ENCODE assay signal across 1 cellular context in the genomic region with DNA sequence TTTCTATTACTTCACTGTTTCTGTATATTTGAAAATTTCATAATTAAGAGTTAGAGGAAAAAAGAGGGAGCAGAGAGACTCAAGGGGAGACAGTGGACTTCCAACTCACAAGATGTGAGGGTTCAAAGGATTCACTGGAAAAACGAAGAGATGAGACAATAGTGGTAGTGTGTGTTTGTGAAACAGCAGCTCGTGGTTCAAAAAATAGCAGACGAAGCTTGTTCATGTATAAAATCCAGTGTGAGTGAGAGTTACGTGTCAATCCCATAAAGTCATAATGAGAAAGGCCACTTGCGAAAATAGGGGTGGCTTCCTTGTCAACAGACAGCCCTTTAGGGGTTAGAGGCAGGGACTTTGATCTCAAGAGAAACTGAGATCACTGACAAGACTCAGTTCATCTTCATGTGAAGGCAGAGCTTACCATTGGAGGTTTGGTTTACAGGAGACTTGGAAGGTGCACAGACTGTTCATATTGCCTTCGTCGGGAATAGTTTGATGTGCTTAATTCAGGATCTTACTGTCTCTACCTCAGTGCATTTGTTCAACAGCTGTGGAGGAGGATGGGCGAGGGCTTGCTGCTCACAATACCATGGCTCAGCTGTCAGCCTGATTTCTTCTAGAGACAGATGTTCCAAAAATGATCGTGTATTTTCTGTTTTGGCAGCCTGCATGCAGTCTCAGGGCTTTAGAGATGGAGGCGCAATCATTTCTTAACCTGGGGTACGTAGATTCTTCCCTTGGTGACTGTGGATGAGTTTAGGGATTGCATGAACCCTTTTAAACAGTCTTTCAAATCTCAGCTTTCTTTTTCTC.
A peak's percentile ranks its signal among the peaks of the same experiment; 100 is the strongest.
TF ChIP-seq lines count a peak whose summit lies in the region.

No MANE protein-coding gene starts in this region.

TF ChIP-seq in GM12878, 131 proteins besides CTCF, POLR2A, EP300 and RAD21 (continued from another document):
- TF ChIP-seq SKIL (IDR thresholded peaks at IDR 0.05; ENCODE audit: low read depth, poor library complexity, severe bottlenecking) (peak; percentile 38), ATF7 (IDR thresholded peaks at IDR 0.05; ENCODE audit: low read depth) (peak; percentile 76), SREBF2 (IDR thresholded peaks at IDR 0.05; ENCODE audit: low read length) (no peak), RCOR1 (conservative IDR thresholded peaks at IDR 0.05; ENCODE audit: low read depth, low read length) (no peak), RUNX3 (IDR thresholded peaks at IDR 0.05; ENCODE audit: low read length) (peak; percentile 30; the same call in 1 of the 2 replicates), BRCA1 (IDR thresholded peaks at IDR 0.05; ENCODE audit: low read depth, low read length) (no peak), PKNOX1 (IDR thresholded peaks at IDR 0.05) (peak; percentile 75), BHLHE40 (IDR thresholded peaks at IDR 0.05; ENCODE audit: borderline replicate concordance in 1 of 2, low read depth in 2 of 2, low read length in 1 of 2) (peak; percentile 12 to 30; a peak in 1 of 4 replicates), NR2F1 (conservative IDR thresholded peaks at IDR 0.05) (0 out of 2 replicates have a peak, but pooled peaks have one; percentile 17), YY1 (IDR thresholded peaks at IDR 0.05; ENCODE audit: low read depth, low read length) (no peak), MEF2B (IDR thresholded peaks at IDR 0.05; ENCODE audit: partially characterized antibody, poor library complexity, severe bottlenecking) (no peak), EED (IDR thresholded peaks at IDR 0.05; ENCODE audit: low read depth) (0 out of 2 replicates have a peak, but pooled peaks have one; percentile 26), MTA2 (IDR thresholded peaks at IDR 0.05; ENCODE audit: low read depth) (peak; percentile 70; the same call in 1 of the 2 replicates), ZZZ3 (IDR thresholded peaks at IDR 0.05; ENCODE audit: control insufficient read depth, insufficient read length, low read depth) (no peak), JUND (IDR thresholded peaks at IDR 0.05; ENCODE audit: low read depth, low read length) (0 out of 2 replicates have a peak, but pooled peaks have one; percentile 29), SMARCA5 (IDR thresholded peaks at IDR 0.05) (no peak), ZNF24 (IDR thresholded peaks at IDR 0.05) (0 out of 2 replicates have a peak, but pooled peaks have one; percentile 17), JUNB (IDR thresholded peaks at IDR 0.05) (peak; percentile 74)
- TF ChIP-seq, protein P1, sequence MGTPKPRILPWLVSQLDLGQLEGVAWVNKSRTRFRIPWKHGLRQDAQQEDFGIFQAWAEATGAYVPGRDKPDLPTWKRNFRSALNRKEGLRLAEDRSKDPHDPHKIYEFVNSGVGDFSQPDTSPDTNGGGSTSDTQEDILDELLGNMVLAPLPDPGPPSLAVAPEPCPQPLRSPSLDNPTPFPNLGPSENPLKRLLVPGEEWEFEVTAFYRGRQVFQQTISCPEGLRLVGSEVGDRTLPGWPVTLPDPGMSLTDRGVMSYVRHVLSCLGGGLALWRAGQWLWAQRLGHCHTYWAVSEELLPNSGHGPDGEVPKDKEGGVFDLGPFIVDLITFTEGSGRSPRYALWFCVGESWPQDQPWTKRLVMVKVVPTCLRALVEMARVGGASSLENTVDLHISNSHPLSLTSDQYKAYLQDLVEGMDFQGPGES (IDR thresholded peaks at IDR 0.05) = no peak
- TF ChIP-seq, protein P2, sequence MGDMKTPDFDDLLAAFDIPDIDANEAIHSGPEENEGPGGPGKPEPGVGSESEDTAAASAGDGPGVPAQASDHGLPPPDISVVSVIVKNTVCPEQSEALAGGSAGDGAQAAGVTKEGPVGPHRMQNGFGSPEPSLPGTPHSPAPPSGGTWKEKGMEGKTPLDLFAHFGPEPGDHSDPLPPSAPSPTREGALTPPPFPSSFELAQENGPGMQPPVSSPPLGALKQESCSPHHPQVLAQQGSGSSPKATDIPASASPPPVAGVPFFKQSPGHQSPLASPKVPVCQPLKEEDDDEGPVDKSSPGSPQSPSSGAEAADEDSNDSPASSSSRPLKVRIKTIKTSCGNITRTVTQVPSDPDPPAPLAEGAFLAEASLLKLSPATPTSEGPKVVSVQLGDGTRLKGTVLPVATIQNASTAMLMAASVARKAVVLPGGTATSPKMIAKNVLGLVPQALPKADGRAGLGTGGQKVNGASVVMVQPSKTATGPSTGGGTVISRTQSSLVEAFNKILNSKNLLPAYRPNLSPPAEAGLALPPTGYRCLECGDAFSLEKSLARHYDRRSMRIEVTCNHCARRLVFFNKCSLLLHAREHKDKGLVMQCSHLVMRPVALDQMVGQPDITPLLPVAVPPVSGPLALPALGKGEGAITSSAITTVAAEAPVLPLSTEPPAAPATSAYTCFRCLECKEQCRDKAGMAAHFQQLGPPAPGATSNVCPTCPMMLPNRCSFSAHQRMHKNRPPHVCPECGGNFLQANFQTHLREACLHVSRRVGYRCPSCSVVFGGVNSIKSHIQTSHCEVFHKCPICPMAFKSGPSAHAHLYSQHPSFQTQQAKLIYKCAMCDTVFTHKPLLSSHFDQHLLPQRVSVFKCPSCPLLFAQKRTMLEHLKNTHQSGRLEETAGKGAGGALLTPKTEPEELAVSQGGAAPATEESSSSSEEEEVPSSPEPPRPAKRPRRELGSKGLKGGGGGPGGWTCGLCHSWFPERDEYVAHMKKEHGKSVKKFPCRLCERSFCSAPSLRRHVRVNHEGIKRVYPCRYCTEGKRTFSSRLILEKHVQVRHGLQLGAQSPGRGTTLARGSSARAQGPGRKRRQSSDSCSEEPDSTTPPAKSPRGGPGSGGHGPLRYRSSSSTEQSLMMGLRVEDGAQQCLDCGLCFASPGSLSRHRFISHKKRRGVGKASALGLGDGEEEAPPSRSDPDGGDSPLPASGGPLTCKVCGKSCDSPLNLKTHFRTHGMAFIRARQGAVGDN (IDR thresholded peaks at IDR 0.05) = peak; percentile 62; the same call in 1 of the 2 replicates
